Comparison of ENCODE assay signal across 1 cellular context in the genomic region with DNA sequence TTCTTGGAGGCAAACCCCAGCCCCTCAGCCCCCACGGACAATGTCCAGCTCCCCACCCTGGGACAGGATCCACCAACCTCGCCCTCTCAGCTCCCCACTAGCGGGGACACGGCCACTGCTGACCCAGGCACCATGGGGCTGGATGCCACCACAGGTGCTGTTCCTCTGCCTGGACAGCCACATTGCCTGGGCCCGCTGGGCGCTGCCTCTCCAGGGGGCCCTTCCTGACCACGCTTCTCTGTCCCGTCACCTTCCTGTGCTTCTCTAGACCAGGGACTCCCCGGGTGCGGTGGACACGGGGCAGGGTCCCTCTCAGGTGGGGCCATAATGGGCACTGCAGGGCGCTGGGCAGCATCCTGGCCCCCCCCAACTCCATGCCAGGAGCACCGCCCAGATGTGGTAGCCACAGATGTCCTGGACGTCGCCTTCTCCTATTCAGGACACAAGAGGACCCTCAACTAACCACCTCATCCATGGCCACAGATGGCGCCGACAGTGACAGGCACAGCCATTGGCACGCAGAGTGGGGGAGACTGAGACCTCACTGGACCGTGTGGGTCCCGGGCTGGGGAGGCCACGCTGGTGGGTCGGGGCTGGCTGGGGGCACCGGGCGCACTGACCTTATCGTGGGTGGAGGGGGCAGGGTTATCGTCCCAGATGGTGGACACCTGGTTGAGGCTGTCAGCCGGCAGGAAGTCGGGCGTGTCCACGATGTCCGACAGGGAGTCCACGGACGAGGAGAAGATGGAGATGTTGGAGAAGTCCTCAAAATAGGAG.
TF ChIP-seq lines count a peak whose summit lies in the region.

No MANE protein-coding gene starts in this region.

TF ChIP-seq in endothelial cell of umbilical vein, 7 proteins besides CTCF, POLR2A, EP300 and RAD21:
- TF ChIP-seq POLR2AphosphoS5 (IDR thresholded peaks at IDR 0.05; ENCODE audit: insufficient read depth, low read depth, low read length) (no peak), JUN (IDR thresholded peaks at IDR 0.05; ENCODE audit: borderline replicate concordance, insufficient read depth, insufficient read length, low read depth) (no peak), FOS (IDR thresholded peaks at IDR 0.05; ENCODE audit: borderline replicate concordance, insufficient read depth, low read length) (no peak), MYC (IDR thresholded peaks at IDR 0.05; ENCODE audit: low read depth, low read length) (no peak), EZH2 (IDR thresholded peaks at IDR 0.05; ENCODE audit: borderline replicate concordance, low read depth, low read length, severe bottlenecking) (no peak)
- TF ChIP-seq, protein P1, sequence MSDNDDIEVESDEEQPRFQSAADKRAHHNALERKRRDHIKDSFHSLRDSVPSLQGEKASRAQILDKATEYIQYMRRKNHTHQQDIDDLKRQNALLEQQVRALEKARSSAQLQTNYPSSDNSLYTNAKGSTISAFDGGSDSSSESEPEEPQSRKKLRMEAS (IDR thresholded peaks at IDR 0.05; ENCODE audit: insufficient read depth, insufficient read length) = no peak
